Comparison of ENCODE assay signal across 8 cellular contexts in genomic region chr17:1829189-1829578, GRCh38. TPM values are rescaled to one million over a fixed set of nuclear protein-coding genes. Genes with fewer than 3 reads are reported as not detected.
A peak's percentile ranks its signal among the peaks of the same experiment; 100 is the strongest.
DNase-seq lines count a peak whose midpoint lies in the region; ATAC-seq, FAIRE-seq and TF ChIP-seq lines count a peak whose summit lies in the region.

No MANE protein-coding gene starts in this region.

- H3K4me1 Mint-ChIP-seq in natural killer cell treated with Interleukin-12 subunit alpha and Interleukin-12 subunit beta and Interleukin-15 and Interleukin-18, amount 100 ng/mL, for 72 hours (ENCODE audit: low read depth in 2 of 2): peaks cover 36 to 39% of the 10 kb centered on the region in 2 donors

- DNase-seq in RPMI8226: peak; percentile 2
- peak; percentile 34 for DNase-seq in epithelial cell of esophagus (ENCODE audit: low read depth)
- no peak for DNase-seq in natural killer cell treated with Interleukin-12 subunit alpha and Interleukin-12 subunit beta and Interleukin-15 and Interleukin-18, amount 100 ng/mL, for 72 hours (ENCODE audit: low spot score)
- no peak for DNase-seq in NCI-H2029 treated with DMSO at 0.1 percent for 48 hours (lab: John Stamatoyannopoulos, UW)
- no peak for DNase-seq in HTR-8/SVneo (ENCODE audit: insufficient read length, low spot score)

- TF ChIP-seq CTCF in epithelial cell of esophagus (IDR thresholded peaks at IDR 0.05; ENCODE audit: insufficient read depth, low read depth, low read length, missing control alignments): no peak

- ATAC-seq in GM21619 (IDR thresholded peaks at IDR 0.05; ENCODE audit: unreplicated experiment): peak; percentile 11
- no peak for ATAC-seq in natural killer cell treated with Interleukin-12 subunit alpha and Interleukin-12 subunit beta and Interleukin-15 and Interleukin-18, amount 100 ng/mL, for 72 hours
- ATAC-seq in GM21367 (IDR thresholded peaks at IDR 0.05; ENCODE audit: unreplicated experiment): no peak

- no peaks in the 10 kb centered on the region for H3K27me3 Mint-ChIP-seq in natural killer cell treated with Interleukin-12 subunit alpha and Interleukin-12 subunit beta and Interleukin-15 and Interleukin-18, amount 100 ng/mL, for 72 hours

- H3K4me2 ChIP-seq in BLaER1 treated with 17β-estradiol and CSF1 and Interleukin-3, amounts not matched to agents 10 nM and 100 nM: peak overlapping the region; percentile 73 to 99 (median 92)

- H3K4me3 ChIP-seq in BLaER1 treated with 17β-estradiol and CSF1 and Interleukin-3, amounts not matched to agents 10 nM and 100 nM: peak overlapping the region; percentile 59 to 88 (median 76)
- H3K4me3 ChIP-seq in epithelial cell of esophagus (ENCODE audit: low read length): peak overlapping the region; percentile 70

- H3K9me3 ChIP-seq in BLaER1 treated with 17β-estradiol and CSF1 and Interleukin-3, amounts not matched to agents 10 nM and 100 nM (replicated peaks in 1 of 11): no peaks in the 10 kb centered on the region

- H3K9ac ChIP-seq in BLaER1 treated with 17β-estradiol and CSF1 and Interleukin-3, amounts not matched to agents 10 nM and 100 nM: peak overlapping the region; percentile 77 to 86 (median 83)

- H3K27ac ChIP-seq in BLaER1 treated with 17β-estradiol and CSF1 and Interleukin-3, amounts not matched to agents 10 nM and 100 nM: peak overlapping the region; percentile 21 to 81 (median 75); a peak in 21 of 22 replicates

- H3K27ac Mint-ChIP-seq in natural killer cell treated with Interleukin-12 subunit alpha and Interleukin-12 subunit beta and Interleukin-15 and Interleukin-18, amount 100 ng/mL, for 72 hours: peak overlapping the region; percentile 1 to 81

- H4K20me1 ChIP-seq in BLaER1 treated with 17β-estradiol and CSF1 and Interleukin-3, amounts not matched to agents 10 nM and 100 nM: peaks cover 0 to 27% (median 14%) of the 10 kb centered on the region in 11 experiments; a peak in 11 of 22 replicates

- H3K36me3 ChIP-seq in BLaER1 treated with 17β-estradiol and CSF1 and Interleukin-3, amounts not matched to agents 10 nM and 100 nM: peaks cover 37 to 60% (median 53%) of the 10 kb centered on the region in 11 experiments

- FAIRE-seq in HTR-8/SVneo (lab: Jason Lieb, UNC): no peak

- H3K4me3 Mint-ChIP-seq in natural killer cell treated with Interleukin-12 subunit alpha and Interleukin-12 subunit beta and Interleukin-15 and Interleukin-18, amount 100 ng/mL, for 72 hours: peak overlapping the region; percentile 98

- no peaks in the 10 kb centered on the region for H3K27me3 ChIP-seq in BLaER1 treated with 17β-estradiol and CSF1 and Interleukin-3, amounts not matched to agents 10 nM and 100 nM

- peaks cover 27 to 61% (median 36%) of the 10 kb centered on the region in 10 experiments for H3K4me1 ChIP-seq in BLaER1 treated with 17β-estradiol and CSF1 and Interleukin-3, amounts not matched to agents 10 nM and 100 nM

- H3K36me3 Mint-ChIP-seq in natural killer cell treated with Interleukin-12 subunit alpha and Interleukin-12 subunit beta and Interleukin-15 and Interleukin-18, amount 100 ng/mL, for 72 hours: peaks cover 11% of the 10 kb centered on the region

- no peaks in the 10 kb centered on the region for H3K9me3 Mint-ChIP-seq in natural killer cell treated with Interleukin-12 subunit alpha and Interleukin-12 subunit beta and Interleukin-15 and Interleukin-18, amount 100 ng/mL, for 72 hours

RNA-seq across cellular contexts. Expression of gene SMYD4, which starts 0.5 kb away (rescaled TPM):
- total RNA-seq in natural killer cell treated with Interleukin-12 subunit alpha and Interleukin-12 subunit beta and Interleukin-15 and Interleukin-18, amount 100 ng/mL, for 72 hours: 10 to 100 TPM; 28.4 to 35.7 TPM

RNA-seq across cellular contexts. Expression of gene RPA1, which starts 0.6 kb away (rescaled TPM):
- 100 to 1,000 TPM; 144 to 169 TPM for total RNA-seq in natural killer cell treated with Interleukin-12 subunit alpha and Interleukin-12 subunit beta and Interleukin-15 and Interleukin-18, amount 100 ng/mL, for 72 hours

Comparison
In these comparisons a context has a peak if more than half of its experiments do, and no peak if none do; other contexts are left out.
1. DNase-seq: peak in RPMI8226 (single experiment) and epithelial cell of esophagus (single experiment); none in natural killer cell treated with Interleukin-12 subunit alpha and Interleukin-12 subunit beta and Interleukin-15 and Interleukin-18, amount 100 ng/mL, for 72 hours (single experiment), NCI-H2029 treated with DMSO at 0.1 percent for 48 hours (single experiment) and HTR-8/SVneo (single experiment).